In the genomic region with DNA sequence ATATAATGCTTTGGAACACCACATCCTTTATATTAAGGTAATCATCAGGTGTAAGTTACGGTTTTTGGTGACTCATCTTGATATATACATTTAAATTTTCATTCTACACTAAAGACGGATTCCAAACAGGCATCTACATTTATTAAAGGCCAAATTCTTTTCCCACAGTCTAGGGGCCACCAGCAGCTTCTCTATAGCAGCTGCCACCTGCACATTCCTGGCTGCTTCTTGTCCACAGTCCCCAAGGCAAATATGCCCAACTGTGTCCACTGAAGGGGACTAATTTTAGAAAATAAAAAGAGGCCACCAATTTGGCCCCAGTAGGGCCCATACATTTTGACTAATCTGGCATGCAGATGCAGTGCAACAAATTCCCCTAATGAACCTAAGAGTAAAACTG, we compare ENCODE assay signal across 31 cellular contexts.
"Had no signal": no experiment of that assay in that cellular context is flagged by ENCODE, and none has a peak within 500 bp of the region (broad histone marks: within the 10 kb centered on the region; RNA-seq: fewer than 3 reads in every experiment).

No MANE protein-coding gene starts in this region.

- H3K4me1 ChIP-seq: parathyroid adenoma, psoas muscle, right lobe of liver, sigmoid colon, spleen, suprapubic skin, testis, tibial artery, transverse colon, upper lobe of right lung, uterus had no signal

- H3K36me3 ChIP-seq: neutrophil, ovary, right lobe of liver, sigmoid colon, spleen, suprapubic skin, tibial artery, transverse colon, upper lobe of right lung, uterus had no signal

- H3K27ac ChIP-seq: neutrophil, ovary, parathyroid adenoma, psoas muscle, right lobe of liver, sigmoid colon, skin epidermis, spleen, suprapubic skin, testis, tibial artery, transverse colon, upper lobe of right lung, uterus had no signal

- ATAC-seq: naive thymus-derived CD8-positive, alpha-beta T cell; natural killer cell treated with Interleukin-12 subunit alpha and Interleukin-12 subunit beta and Interleukin-15 and Interleukin-18, amount 100 ng/mL, for 72 hours; psoas muscle; right cardiac atrium; right lobe of liver; stimulated activated memory B cell treated with anti-CD40 and anti-IgM and Interleukin-4, amounts not matched to agents 10 μg/mL and 1 μg/mL and 100 μg/mL, for 72 hours; stimulated activated naive CD8-positive, alpha-beta T cell treated with anti-CD3 and anti-CD28 coated beads, Interleukin-15, amount 100 ng/mL, for 72 hours; stimulated activated naive CD8-positive, alpha-beta T cell treated with anti-CD3 and anti-CD28 coated beads, Interleukin-15, Interleukin-2, amounts not matched to agents 100 U/mL and 50 U/mL, for 24 hours; upper lobe of right lung had no signal

- H3K4me3 ChIP-seq: ovary, psoas muscle, right lobe of liver, sigmoid colon, skin epidermis, smooth muscle cell, spleen, suprapubic skin, testis, tibial artery, transverse colon, upper lobe of right lung, uterus had no signal

- H3K27me3 ChIP-seq: neutrophil, ovary, sigmoid colon, suprapubic skin, testis, tibial artery, transverse colon, upper lobe of right lung, uterus had no signal

- H3K4me2 ChIP-seq: smooth muscle cell had no signal

- DNase-seq: naive thymus-derived CD8-positive, alpha-beta T cell; nephron progenitor cell; nucleus accumbens; ovary; posterior cingulate gyrus; psoas muscle; right cardiac atrium; right lobe of liver; sigmoid colon; spleen; stimulated activated CD4-positive, alpha-beta T cell treated with anti-CD3 and anti-CD28 coated beads, Interleukin-12 subunit alpha, Interleukin-12 subunit beta, amount 100 ng/mL, for 4 hours; stimulated activated CD4-positive, alpha-beta T cell treated with anti-CD3 and anti-CD28 coated beads, Interleukin-1b, Interleukin-23, amount 100 ng/mL, for 48 hours; stimulated activated CD4-positive, alpha-beta T cell treated with anti-CD3 and anti-CD28 coated beads, Interleukin-4, amount 100 ng/mL, for 1 hour; stimulated activated CD4-positive, alpha-beta T cell treated with anti-CD3 and anti-CD28 coated beads, Interleukin-4, amount 100 ng/mL, for 4 hours; stimulated activated CD8-positive, alpha-beta memory T cell treated with anti-CD3 and anti-CD28 coated beads, Interleukin-4, amount 100 ng/mL, for 48 hours; stimulated activated naive CD4-positive, alpha-beta T cell; stimulated activated naive CD8-positive, alpha-beta T cell treated with anti-CD3 and anti-CD28 coated beads, Interleukin-15, amount 100 ng/mL, for 72 hours; stimulated activated naive CD8-positive, alpha-beta T cell treated with anti-CD3 and anti-CD28 coated beads, Interleukin-15, Interleukin-2, amounts not matched to agents 100 U/mL and 50 U/mL, for 24 hours; substantia nigra; testis; tibial artery; transverse colon; upper lobe of right lung; uterus had no signal

- H2AFZ ChIP-seq: parathyroid adenoma had no signal

- H3K9me3 ChIP-seq: neutrophil, ovary, psoas muscle, right lobe of liver, sigmoid colon, spleen, suprapubic skin, testis, tibial artery, transverse colon, upper lobe of right lung, uterus had no signal

- H3K79me2 ChIP-seq: parathyroid adenoma had no signal

- H3K9ac ChIP-seq: parathyroid adenoma had no signal
